ENCODE assay signal across 23 cellular contexts in genomic region chr2:235627682-235628081, GRCh38.
"Had no signal": no experiment of that assay in that cellular context is flagged by ENCODE, and none has a peak within 500 bp of the region (broad histone marks: within the 10 kb centered on the region; RNA-seq: fewer than 3 reads in every experiment).

No MANE protein-coding gene starts in this region.

- H3K9me3 Mint-ChIP-seq: activated CD4-positive, alpha-beta T cell treated with anti-CD3 and anti-CD28 coated beads, Interleukin-2, amount 10 ng/mL, durations not matched to agents 7 days and 5 days; activated T-cell treated with anti-CD3 and anti-CD28 coated beads, Interleukin-2, amount 50 U/mL, for 24 hours; activated T-helper 2 cell treated with anti-CD3 and anti-CD28 coated beads, Interferon-gamma antibody, Interleukin-2, Interleukin-4, amounts not matched to agents 10 μg/mL and 5 μg/mL and 100 μg/mL, durations not matched to agents 14 hours and 24 hours and 36 hours; central memory CD8-positive, alpha-beta T cell had no signal

- H3K27ac ChIP-seq: esophagus muscularis mucosa, neural progenitor cell, ovary, psoas muscle, suprapubic skin, transverse colon had no signal

- H3K9me3 ChIP-seq: esophagus muscularis mucosa, mucosa of descending colon, ovary, suprapubic skin, transverse colon had no signal

- H3K4me1 Mint-ChIP-seq: activated CD4-positive, alpha-beta T cell treated with anti-CD3 and anti-CD28 coated beads, Interleukin-2, amount 10 ng/mL, durations not matched to agents 7 days and 5 days; naive B cell had no signal

- H3K27me3 Mint-ChIP-seq: activated CD4-positive, alpha-beta T cell treated with anti-CD3 and anti-CD28 coated beads, Interleukin-2, amount 10 ng/mL, durations not matched to agents 7 days and 5 days had no signal

- H3K4me1 ChIP-seq: neural progenitor cell, transverse colon had no signal

- H3K9ac ChIP-seq: neural progenitor cell had no signal

- H3K4me3 ChIP-seq: esophagus muscularis mucosa, mucosa of descending colon, neural progenitor cell, ovary, psoas muscle, suprapubic skin, transverse colon had no signal

- H3K4me2 ChIP-seq: neural progenitor cell had no signal

- H3K36me3 ChIP-seq: esophagus muscularis mucosa, neural progenitor cell, ovary, suprapubic skin, transverse colon had no signal

- H3K4me3 Mint-ChIP-seq: activated CD4-positive, alpha-beta T cell treated with anti-CD3 and anti-CD28 coated beads, Interleukin-2, amount 10 ng/mL, durations not matched to agents 7 days and 5 days; activated CD8-positive, alpha-beta T cell treated with anti-CD3 and anti-CD28 coated beads, Interleukin-2, amount 10 ng/mL, durations not matched to agents 7 days and 5 days; activated T-cell treated with anti-CD3 and anti-CD28 coated beads, Interleukin-2, amount 50 U/mL, for 24 hours; brain; central memory CD8-positive, alpha-beta T cell; naive B cell; neural progenitor cell had no signal

- DNase-seq: activated CD4-positive, alpha-beta T cell treated with anti-CD3 and anti-CD28 coated beads, Interleukin-2, amount 10 ng/mL, durations not matched to agents 7 days and 5 days; activated CD8-positive, alpha-beta T cell treated with anti-CD3 and anti-CD28 coated beads, Interleukin-2, amount 10 ng/mL, durations not matched to agents 7 days and 5 days; activated naive CD4-positive, alpha-beta T cell treated with Interleukin-2 at 50 U/mL for 16 hours; activated T-cell treated with anti-CD3 and anti-CD28 coated beads, Interleukin-2, amount 50 U/mL, for 24 hours; cortex of kidney; effector CD4-positive, alpha-beta T cell; mesenchymal stem cell; mucosa of descending colon; naive B cell; ovary; psoas muscle; SIG-M5; stimulated activated CD4-positive, alpha-beta T cell treated with anti-CD3 and anti-CD28 coated beads, Interleukin-12 subunit alpha, Interleukin-12 subunit beta, amount 100 ng/mL, for 4 hours; stimulated activated CD4-positive, alpha-beta T cell treated with anti-CD3 and anti-CD28 coated beads, Interleukin-2, amount 100 ng/mL, for 24 hours; stimulated activated naive CD8-positive, alpha-beta T cell treated with anti-CD3 and anti-CD28 coated beads, Interleukin-15, Interleukin-2, amounts not matched to agents 100 U/mL and 50 U/mL, for 24 hours; transverse colon had no signal

- H2AFZ ChIP-seq: neural progenitor cell had no signal

- H3K27ac Mint-ChIP-seq: activated CD4-positive, alpha-beta T cell treated with anti-CD3 and anti-CD28 coated beads, Interleukin-2, amount 10 ng/mL, durations not matched to agents 7 days and 5 days; activated CD8-positive, alpha-beta T cell treated with anti-CD3 and anti-CD28 coated beads, Interleukin-2, amount 10 ng/mL, durations not matched to agents 7 days and 5 days; activated T-cell treated with anti-CD3 and anti-CD28 coated beads, Interleukin-2, amount 50 U/mL, for 24 hours; activated T-helper 2 cell treated with anti-CD3 and anti-CD28 coated beads, Interferon-gamma antibody, Interleukin-2, Interleukin-4, amounts not matched to agents 10 μg/mL and 5 μg/mL and 100 μg/mL, durations not matched to agents 14 hours and 24 hours and 36 hours; naive B cell; neural progenitor cell had no signal

- H3K27me3 ChIP-seq: esophagus muscularis mucosa, neural progenitor cell, ovary, suprapubic skin, transverse colon had no signal

- ATAC-seq: activated CD4-positive, CD25-positive, alpha-beta regulatory T cell treated with anti-CD3 and anti-CD28 coated beads, Interleukin-2, amount 50 U/mL, for 24 hours; activated CD8-positive, alpha-beta T cell treated with anti-CD3 and anti-CD28 coated beads, Interleukin-2, amount 10 ng/mL, durations not matched to agents 7 days and 5 days; mucosa of descending colon; psoas muscle; stimulated activated naive CD8-positive, alpha-beta T cell treated with anti-CD3 and anti-CD28 coated beads, Interleukin-15, Interleukin-2, amounts not matched to agents 100 U/mL and 50 U/mL, for 24 hours had no signal
